8 cellular contexts compared by ENCODE assay signal in genomic region chr12:6367065-6367968, GRCh38. TPM values are rescaled to one million over a fixed set of nuclear protein-coding genes. Genes with fewer than 3 reads are reported as not detected.
DNase-seq lines count a peak whose midpoint lies in the region; ATAC-seq and TF ChIP-seq lines count a peak whose summit lies in the region.

No MANE protein-coding gene starts in this region.

- peaks cover 16% of the 10 kb centered on the region for H3K4me1 ChIP-seq in prostate gland (replicated peaks)

- no peaks in the 10 kb centered on the region for H3K36me3 ChIP-seq in prostate gland

- H3K9me3 Mint-ChIP-seq in HFFc6 (no peaks in the 10 kb centered on the region), chondrocyte (ENCODE audit: low read depth) (no peaks in the 10 kb centered on the region)

- no peak for TF ChIP-seq POLR2A in prostate gland (IDR thresholded peaks at IDR 0.05)

- TF ChIP-seq CTCF in HFFc6 (IDR thresholded peaks at IDR 0.05) (peak; percentile 47), chondrocyte (IDR thresholded peaks at IDR 0.05) (peak; percentile 49), prostate gland (IDR thresholded peaks at IDR 0.05) (peak in 1 of 4 experiments; percentile 28)

- intact Hi-C loops in prostate gland (cut with DNase I): no loop called here

- no peaks in the 10 kb centered on the region for H3K36me3 Mint-ChIP-seq in HFFc6 (ENCODE audit: low read depth)
- no peaks in the 10 kb centered on the region for H3K36me3 Mint-ChIP-seq in chondrocyte (ENCODE audit: low read depth)

- no peaks in the 10 kb centered on the region for H3K9me3 ChIP-seq in prostate gland

- H3K27me3 ChIP-seq in prostate gland (replicated peaks; ENCODE audit: insufficient read depth): no peaks in the 10 kb centered on the region

- no peak overlapping the region for H3K4me3 Mint-ChIP-seq in HFFc6
- no peak overlapping the region for H3K4me3 Mint-ChIP-seq in chondrocyte (ENCODE audit: unreplicated experiment)

- no peak overlapping the region for H3K27ac Mint-ChIP-seq in HFFc6
- no peak overlapping the region for H3K27ac Mint-ChIP-seq in chondrocyte (ENCODE audit: unreplicated experiment)

- H3K4me1 Mint-ChIP-seq in HFFc6 (ENCODE audit: low read depth): peaks cover 24% of the 10 kb centered on the region
- peaks cover 22% of the 10 kb centered on the region for H3K4me1 Mint-ChIP-seq in chondrocyte (ENCODE audit: low read depth)

- no peak for ATAC-seq in GM21423 (IDR thresholded peaks at IDR 0.05; ENCODE audit: unreplicated experiment)

- H3K27me3 Mint-ChIP-seq in HFFc6 (ENCODE audit: insufficient read depth) (no peaks in the 10 kb centered on the region; the same call in 1 of the 2 replicates), chondrocyte (ENCODE audit: low read depth) (no peaks in the 10 kb centered on the region)

- 37% methylated on average over 11 of the region's 11 CpGs for WGBS in prostate gland

- H3K4me3 ChIP-seq in prostate gland: no peak overlapping the region

- DNase-seq in NCI-H748 (lab: John Stamatoyannopoulos, UW; ENCODE audit: unreplicated experiment) (peak; percentile 5), NCI-H748 treated with DMSO at 0.1 percent for 48 hours (lab: John Stamatoyannopoulos, UW) (no peak), HFFc6 (no peak), RPMI7951 (ENCODE audit: low read depth) (peak; percentile 50), chondrocyte (ENCODE audit: low spot score) (peak; percentile 10), prostate gland (ENCODE audit: low spot score) (no peak), NCI-H187 (lab: John Stamatoyannopoulos, UW) (no peak)

- peak overlapping the region; percentile 12 to 21 for H3K27ac ChIP-seq in prostate gland

RNA-seq across cellular contexts. Expression of gene SCNN1A, which starts 8.0 kb away (rescaled TPM):
- under 1 TPM in 1 of 6 experiments, not detected in 5; 0.18 TPM for total RNA-seq in HFFc6 (2021; fragmentation: NEBNext Ultra II Directional; extraction: Animal tissue kit (Norgen Biotek cat#: 25700))
- total RNA-seq in RPMI7951 (2014; rRNA removed; shearing (Covaris generic)): not detected in 2 replicates
- total RNA-seq in chondrocyte (0.87 to 2.6 TPM (median 1.9 TPM) in 3 replicates), prostate gland (100 to 1,000 TPM; 128 to 211 TPM)

RNA-seq across cellular contexts. Expression of gene LTBR, which starts 16.6 kb away (rescaled TPM):
- 100 to 1,000 TPM in 3 of 6 experiments, 10 to 100 TPM in 3; 91.5 to 124 (median 106) TPM for total RNA-seq in HFFc6 (2021; fragmentation: NEBNext Ultra II Directional; extraction: Animal tissue kit (Norgen Biotek cat#: 25700))
- total RNA-seq in RPMI7951 (2014; rRNA removed; shearing (Covaris generic)): 32.3 and 51.3 TPM in 2 replicates
- total RNA-seq in chondrocyte (11.8 to 46.5 TPM (median 41.1 TPM) in 3 replicates), prostate gland (100 to 1,000 TPM; 186 to 264 TPM)

RNA-seq across cellular contexts. Expression of gene TNFRSF1A, which starts 25.4 kb away (rescaled TPM):
- 100 to 1,000 TPM; 105 to 122 (median 112) TPM for total RNA-seq in HFFc6 (2021; fragmentation: NEBNext Ultra II Directional; extraction: Animal tissue kit (Norgen Biotek cat#: 25700))
- 91.2 and 124 TPM in 2 replicates for total RNA-seq in RPMI7951 (2014; rRNA removed; shearing (Covaris generic))
- total RNA-seq in chondrocyte (88.5 to 128 TPM (median 127 TPM) in 3 replicates), prostate gland (100 to 1,000 TPM in 1 of 2 donors, 10 to 100 TPM in 1; 91.1 to 168 TPM)

RNA-seq across cellular contexts. Expression of gene PLEKHG6, which starts 56.8 kb away (rescaled TPM):
- not detected for total RNA-seq in HFFc6 (2021; fragmentation: NEBNext Ultra II Directional; extraction: Animal tissue kit (Norgen Biotek cat#: 25700))
- total RNA-seq in RPMI7951 (2014; rRNA removed; shearing (Covaris generic)): not detected in 2 replicates
- total RNA-seq in chondrocyte (0.21 to 0.35 TPM in 2 of 3 replicates, not detected in the other), prostate gland (1 to 10 TPM; 4.6 to 6.2 TPM)

Comparison
In these comparisons a context has a peak if more than half of its experiments do, and no peak if none do; other contexts are left out.
1. DNase-seq: peak in NCI-H748 (single experiment), RPMI7951 (single experiment) and chondrocyte (single experiment); none in NCI-H748 treated with DMSO at 0.1 percent for 48 hours (single experiment), HFFc6 (single experiment), prostate gland (single experiment) and NCI-H187 (0 of 2).
2. RNA of gene SCNN1A, which starts 8.0 kb away (total RNA-seq): 128 to 211 TPM in prostate gland; 0.87 to 2.6 TPM in chondrocyte, 0.18 TPM in HFFc6 and not detected in RPMI7951; every median in the first group is over 10 times any median in the second.